ENCODE assay signal across 19 cellular contexts in the genomic region with DNA sequence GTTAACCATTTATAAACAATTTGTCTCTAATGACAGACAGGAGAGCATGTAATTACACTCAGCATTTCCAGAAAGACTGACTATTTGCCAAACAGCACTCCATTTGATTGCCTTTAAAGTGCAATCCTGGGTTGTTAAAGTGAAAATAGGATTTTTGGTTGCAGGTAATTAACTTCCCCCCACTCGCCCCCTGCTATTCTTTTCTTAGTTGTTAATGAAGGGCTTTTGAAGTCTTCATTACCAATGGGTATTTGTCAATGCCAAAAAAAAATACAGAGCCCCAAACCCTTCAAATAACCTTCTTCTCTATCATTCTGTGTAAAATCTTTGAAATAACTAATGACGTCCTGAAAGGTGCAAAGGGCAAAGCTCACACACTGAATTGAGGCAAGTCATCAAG.
DNase-seq lines count a peak whose midpoint lies in the region; ATAC-seq and TF ChIP-seq lines count a peak whose summit lies in the region.
"Had no signal": no experiment of that assay in that cellular context is flagged by ENCODE, and none has a peak within 500 bp of the region (broad histone marks: within the 10 kb centered on the region; RNA-seq: fewer than 3 reads in every experiment).

No MANE protein-coding gene starts in this region.

- no peak for ATAC-seq in GM18861 (IDR thresholded peaks at IDR 0.05; ENCODE audit: unreplicated experiment)
- ATAC-seq: HepG2 had no signal

- peak; percentile 49 for DNase-seq in DMS79 treated with DMSO at 0.1 percent for 48 hours (lab: John Stamatoyannopoulos, UW)
- DNase-seq in NCI-H1417 (lab: John Stamatoyannopoulos, UW), result peak; percentile 25 to 92 (median 63)
- DNase-seq in NCI-H748 (lab: John Stamatoyannopoulos, UW; ENCODE audit: unreplicated experiment), result peak; percentile 86
- peak; percentile 65 for DNase-seq in neural progenitor cell (ENCODE audit: low spot score)
- no peak for DNase-seq in SIG-M5 treated with dmso at 0.1 percent for 504 hours (lab: John Stamatoyannopoulos, UW; ENCODE audit: unreplicated experiment)
- DNase-seq in mesenchymal stem cell, result no peak
- DNase-seq: BE2C; CD4-positive, alpha-beta T cell; DMS153; EL; HFFc6; KBM-7; NCI-H146; NCI-H2029 treated with DMSO at 0.1 percent for 48 hours; NCI-H510A treated with DMSO at 0.1 percent for 48 hours; PC-9 had no signal

- H3K4me1 Mint-ChIP-seq in neural progenitor cell, result peaks cover 16% of the 10 kb centered on the region

- no peak overlapping the region for H2BK15ac ChIP-seq in mesenchymal stem cell (ENCODE audit: low read depth, poor library complexity, severe bottlenecking)

- WGBS in mesenchymal stem cell, result 14% methylated on average over 1 of the region's 2 CpGs

- H3K27me3 ChIP-seq in neural progenitor cell, result no peaks in the 10 kb centered on the region
- H3K27me3 ChIP-seq in mesenchymal stem cell (ENCODE audit: control insufficient read depth in 1 of 2, insufficient read depth in 1 of 2, low read length in 2 of 2), result no peaks in the 10 kb centered on the region
- H3K27me3 ChIP-seq: BE2C, SJSA1 had no signal

- H3K9ac ChIP-seq in neural progenitor cell, result no peak overlapping the region
- no peak overlapping the region for H3K9ac ChIP-seq in mesenchymal stem cell (ENCODE audit: low read length)

- no peak overlapping the region for H3K23ac ChIP-seq in mesenchymal stem cell (ENCODE audit: low read length in 2 of 2)

- no peak overlapping the region for H3K14ac ChIP-seq in mesenchymal stem cell (ENCODE audit: low read length in 2 of 2)

- no peak overlapping the region for H2BK5ac ChIP-seq in mesenchymal stem cell (ENCODE audit: low read depth, low read length, poor library complexity, severe bottlenecking)

- H3K4me1 ChIP-seq in neural progenitor cell, result peaks cover 33% of the 10 kb centered on the region
- H3K4me1 ChIP-seq in mesenchymal stem cell (ENCODE audit: control insufficient read depth, insufficient read depth, low read depth, low read length), result no peaks in the 10 kb centered on the region
- H3K4me1 ChIP-seq: SJSA1 had no signal

- H3K18ac ChIP-seq in mesenchymal stem cell (ENCODE audit: low read depth in 1 of 2, low read length in 2 of 2), result no peak overlapping the region

- H3K9me3 ChIP-seq in neural progenitor cell (ENCODE audit: low read depth) (no peaks in the 10 kb centered on the region), mesenchymal stem cell (ENCODE audit: control insufficient read depth, low read length) (peaks cover 22% of the 10 kb centered on the region)
- H3K9me3 ChIP-seq: BE2C, SJSA1 had no signal

- peaks cover 2% of the 10 kb centered on the region for H3K9me3 Mint-ChIP-seq in neural progenitor cell

- H3K36me3 Mint-ChIP-seq in neural progenitor cell, result no peaks in the 10 kb centered on the region

- H3F3A ChIP-seq in neural progenitor cell (ENCODE audit: low read depth), result peaks cover 29% of the 10 kb centered on the region

- H3K27me3 Mint-ChIP-seq in neural progenitor cell (ENCODE audit: insufficient read depth, low read depth), result no peaks in the 10 kb centered on the region
- H3K27me3 Mint-ChIP-seq: CD4-positive, alpha-beta T cell had no signal

- no peak overlapping the region for H3K4ac ChIP-seq in mesenchymal stem cell (ENCODE audit: low read depth in 1 of 2, low read length in 2 of 2)

- no peaks in the 10 kb centered on the region for H3K79me1 ChIP-seq in mesenchymal stem cell (replicated peaks; ENCODE audit: low read length, poor library complexity, severe bottlenecking)

- no peaks in the 10 kb centered on the region for H3K79me2 ChIP-seq in neural progenitor cell (ENCODE audit: low read depth)

- no peaks in the 10 kb centered on the region for H4K20me1 ChIP-seq in neural progenitor cell (ENCODE audit: low read depth)

- H3K36me3 ChIP-seq in neural progenitor cell, result no peaks in the 10 kb centered on the region
- H3K36me3 ChIP-seq in mesenchymal stem cell (ENCODE audit: control insufficient read depth in 1 of 2, insufficient read depth in 2 of 2, low read depth in 1 of 2, low read length in 2 of 2), result no peaks in the 10 kb centered on the region
- H3K36me3 ChIP-seq: BE2C, SJSA1 had no signal

- H3K4me2 ChIP-seq in neural progenitor cell (peak overlapping the region; percentile 48), mesenchymal stem cell (ENCODE audit: low read length, poor library complexity, severe bottlenecking) (no peak overlapping the region)
- H3K4me2 ChIP-seq: PC-9 had no signal

- H2BK120ac ChIP-seq in mesenchymal stem cell (ENCODE audit: low read depth, low read length), result no peak overlapping the region

- H2AK5ac ChIP-seq in mesenchymal stem cell (ENCODE audit: low read length, severe bottlenecking), result no peak overlapping the region

- TF ChIP-seq CTCF in neural progenitor cell (IDR thresholded peaks at IDR 0.05), result no peak

- H3K4me3 ChIP-seq in neural progenitor cell (peak overlapping the region; percentile 17), mesenchymal stem cell (ENCODE audit: insufficient read depth in 1 of 2, low read depth in 1 of 2, low read length in 2 of 2) (no peak overlapping the region)
- H3K4me3 ChIP-seq: PC-9, SJSA1 had no signal

- H4K91ac ChIP-seq in mesenchymal stem cell (ENCODE audit: low read length), result no peak overlapping the region

- H4K8ac ChIP-seq in mesenchymal stem cell (ENCODE audit: low read length), result no peak overlapping the region

- H2AFZ ChIP-seq in neural progenitor cell (replicated peaks), result no peak overlapping the region
- no peak overlapping the region for H2AFZ ChIP-seq in mesenchymal stem cell (ENCODE audit: low read depth, low read length)
- H2AFZ ChIP-seq: PC-9 had no signal

- H3K27ac ChIP-seq in neural progenitor cell (peak overlapping the region; percentile 73), mesenchymal stem cell (ENCODE audit: low read length, poor library complexity, severe bottlenecking) (no peak overlapping the region)
- H3K27ac ChIP-seq: PC-9, SJSA1 had no signal

- no peak overlapping the region for H2BK12ac ChIP-seq in mesenchymal stem cell (ENCODE audit: low read length in 2 of 2)

- no peak overlapping the region for H3K4me3 Mint-ChIP-seq in neural progenitor cell
- H3K4me3 Mint-ChIP-seq: CD4-positive, alpha-beta T cell; HFFc6 had no signal

- peak overlapping the region; percentile 9 for H3K27ac Mint-ChIP-seq in neural progenitor cell
- H3K27ac Mint-ChIP-seq: CD4-positive, alpha-beta T cell; HFFc6 had no signal

Comparison
In these comparisons a context has a peak if more than half of its experiments do, and no peak if none do; other contexts are left out.
1. DNase-seq: peak in DMS79 treated with DMSO at 0.1 percent for 48 hours (single experiment), NCI-H1417 (3 of 3), NCI-H748 (single experiment) and neural progenitor cell (single experiment); none in SIG-M5 treated with dmso at 0.1 percent for 504 hours (single experiment) and mesenchymal stem cell (single experiment).